Comparison of ENCODE assay signal across 15 cellular contexts in genomic region chr1:22252248-22252647, GRCh38.
DNase-seq lines count a peak whose midpoint lies in the region; ATAC-seq and TF ChIP-seq lines count a peak whose summit lies in the region.
"Had no signal": no experiment of that assay in that cellular context is flagged by ENCODE, and none has a peak within 500 bp of the region (broad histone marks: within the 10 kb centered on the region; RNA-seq: fewer than 3 reads in every experiment).

No MANE protein-coding gene starts in this region.

- H3K4me1 Mint-ChIP-seq in activated naive CD8-positive, alpha-beta T cell treated with anti-CD3 and anti-CD28 coated beads for 36 hours: no peaks in the 10 kb centered on the region
- peaks cover 5% of the 10 kb centered on the region for H3K4me1 Mint-ChIP-seq in stimulated activated memory B cell treated with anti-CD40 and anti-IgM and Interleukin-4, amounts not matched to agents 10 μg/mL and 1 μg/mL and 100 μg/mL, for 72 hours

- no peaks in the 10 kb centered on the region for H3K9me2 ChIP-seq in PC-9 (ENCODE audit: insufficient read depth)

- TF ChIP-seq CTCF in PC-9 (conservative IDR thresholded peaks at IDR 0.05): no peak

- H3K4me3 ChIP-seq in BLaER1 treated with 17β-estradiol and CSF1 and Interleukin-3, amounts not matched to agents 10 nM and 100 nM: no peak overlapping the region
- no peak overlapping the region for H3K4me3 ChIP-seq in H7 (ENCODE audit: insufficient read depth, low read depth, low read length)
- no peak overlapping the region for H3K4me3 ChIP-seq in PC-9
- H3K4me3 ChIP-seq: A549, HAP-1 had no signal

- POLR2A ChIA-PET in PC-9 (lab: Charles Lee; ENCODE audit: unreplicated experiment): no interaction called here

- BruUV-seq in PC-9 (replicated peaks; lab: Mats Ljungman, UMichigan): no TSS peak

- no peak overlapping the region for H3K4me3 Mint-ChIP-seq in activated naive CD8-positive, alpha-beta T cell treated with anti-CD3 and anti-CD28 coated beads for 36 hours
- no peak overlapping the region for H3K4me3 Mint-ChIP-seq in stimulated activated memory B cell treated with anti-CD40 and anti-IgM and Interleukin-4, amounts not matched to agents 10 μg/mL and 1 μg/mL and 100 μg/mL, for 72 hours

- peaks cover 0 to 22% (median 0%) of the 10 kb centered on the region in 11 experiments; a peak in 3 of 22 replicates for H4K20me1 ChIP-seq in BLaER1 treated with 17β-estradiol and CSF1 and Interleukin-3, amounts not matched to agents 10 nM and 100 nM
- H4K20me1 ChIP-seq in PC-9 (ENCODE audit: insufficient read depth): no peaks in the 10 kb centered on the region

- peak overlapping the region in 8 of 11 experiments; percentile 3 to 57 (median 40); a peak in 14 of 22 replicates for H3K4me2 ChIP-seq in BLaER1 treated with 17β-estradiol and CSF1 and Interleukin-3, amounts not matched to agents 10 nM and 100 nM
- no peak overlapping the region for H3K4me2 ChIP-seq in PC-9
- H3K4me2 ChIP-seq: A549 had no signal

- H3F3A ChIP-seq in PC-9 (ENCODE audit: insufficient read depth, low read depth): peaks cover 9% of the 10 kb centered on the region; the same call in 1 of the 2 replicates

- H3K27ac Mint-ChIP-seq in activated naive CD8-positive, alpha-beta T cell treated with anti-CD3 and anti-CD28 coated beads for 36 hours: no peak overlapping the region
- no peak overlapping the region for H3K27ac Mint-ChIP-seq in stimulated activated memory B cell treated with anti-CD40 and anti-IgM and Interleukin-4, amounts not matched to agents 10 μg/mL and 1 μg/mL and 100 μg/mL, for 72 hours

- no peak overlapping the region for H2AFZ ChIP-seq in PC-9

- H3K27ac ChIP-seq in BLaER1 treated with 17β-estradiol and CSF1 and Interleukin-3, amounts not matched to agents 10 nM and 100 nM: no peak overlapping the region
- peak overlapping the region; percentile 18; the same call in 1 of the 2 replicates for H3K27ac ChIP-seq in PC-9
- H3K27ac ChIP-seq: HL-60 had no signal

- no peaks in the 10 kb centered on the region for H3K36me3 ChIP-seq in BLaER1 treated with 17β-estradiol and CSF1 and Interleukin-3, amounts not matched to agents 10 nM and 100 nM
- H3K36me3 ChIP-seq in H7 (replicated peaks; ENCODE audit: control insufficient read depth, insufficient read depth, low read length): no peaks in the 10 kb centered on the region
- no peaks in the 10 kb centered on the region for H3K36me3 ChIP-seq in PC-9 (ENCODE audit: low read depth)
- H3K36me3 ChIP-seq: HAP-1 had no signal

- no peaks in the 10 kb centered on the region for H3K9me3 ChIP-seq in BLaER1 treated with 17β-estradiol and CSF1 and Interleukin-3, amounts not matched to agents 10 nM and 100 nM (replicated peaks in 1 of 11)
- no peaks in the 10 kb centered on the region for H3K9me3 ChIP-seq in PC-9 (ENCODE audit: insufficient read depth, low read depth)
- H3K9me3 ChIP-seq: A549, HAP-1 had no signal

- peaks cover 0 to 15% (median 9%) of the 10 kb centered on the region in 10 experiments; a peak in 11 of 20 replicates for H3K4me1 ChIP-seq in BLaER1 treated with 17β-estradiol and CSF1 and Interleukin-3, amounts not matched to agents 10 nM and 100 nM
- peaks cover 47% of the 10 kb centered on the region for H3K4me1 ChIP-seq in PC-9 (replicated peaks; ENCODE audit: insufficient read depth)
- H3K4me1 ChIP-seq: HAP-1 had no signal

- intact Hi-C loops in PC-9 (cut with micrococcal nuclease; ENCODE audit: unreplicated experiment): no loop called here

- CTCF ChIA-PET in PC-9 (lab: Charles Lee): no interaction called here

- no peak overlapping the region for H3K9ac ChIP-seq in BLaER1 treated with 17β-estradiol and CSF1 and Interleukin-3, amounts not matched to agents 10 nM and 100 nM

- H3K79me2 ChIP-seq in PC-9 (ENCODE audit: low read depth): no peaks in the 10 kb centered on the region

- peaks cover 9% of the 10 kb centered on the region for H3K27me3 Mint-ChIP-seq in activated naive CD8-positive, alpha-beta T cell treated with anti-CD3 and anti-CD28 coated beads for 36 hours
- peaks cover 93% of the 10 kb centered on the region for H3K27me3 Mint-ChIP-seq in stimulated activated memory B cell treated with anti-CD40 and anti-IgM and Interleukin-4, amounts not matched to agents 10 μg/mL and 1 μg/mL and 100 μg/mL, for 72 hours

- H3K27me3 ChIP-seq in BLaER1 treated with 17β-estradiol and CSF1 and Interleukin-3, amounts not matched to agents 10 nM and 100 nM: no peaks in the 10 kb centered on the region
- H3K27me3 ChIP-seq in H7 (ENCODE audit: control insufficient read depth, insufficient read depth, low read length) (peaks cover 3% of the 10 kb centered on the region), PC-9 (ENCODE audit: insufficient read depth, low read depth) (no peaks in the 10 kb centered on the region)

- no peaks in the 10 kb centered on the region for H3K9me3 Mint-ChIP-seq in activated naive CD8-positive, alpha-beta T cell treated with anti-CD3 and anti-CD28 coated beads for 36 hours
- H3K9me3 Mint-ChIP-seq in stimulated activated memory B cell treated with anti-CD40 and anti-IgM and Interleukin-4, amounts not matched to agents 10 μg/mL and 1 μg/mL and 100 μg/mL, for 72 hours: no peaks in the 10 kb centered on the region

- ATAC-seq in stimulated activated memory B cell treated with anti-CD40 and anti-IgM and Interleukin-4, amounts not matched to agents 10 μg/mL and 1 μg/mL and 100 μg/mL, for 72 hours: no peak
- ATAC-seq: A549 had no signal

- DNase-seq in H7 (peak; percentile 89), PC-9 (no peak), iPS-NIHi11 (ENCODE audit: low spot score) (peak; percentile 61), NOMO-1 (lab: John Stamatoyannopoulos, UW; ENCODE audit: unreplicated experiment in 2 of 2) (no peak)
- DNase-seq in activated naive CD8-positive, alpha-beta T cell treated with anti-CD3 and anti-CD28 coated beads for 36 hours: no peak
- DNase-seq in activated CD4-positive, CD25-positive, alpha-beta regulatory T cell treated with anti-CD3 and anti-CD28 coated beads, Interleukin-2, amount 50 U/mL, for 72 hours: no peak
- DNase-seq: COR-L47, DMS153, NCI-H2029, NCI-H526 had no signal

- no peaks in the 10 kb centered on the region for H3K36me3 Mint-ChIP-seq in activated naive CD8-positive, alpha-beta T cell treated with anti-CD3 and anti-CD28 coated beads for 36 hours
- no peaks in the 10 kb centered on the region for H3K36me3 Mint-ChIP-seq in stimulated activated memory B cell treated with anti-CD40 and anti-IgM and Interleukin-4, amounts not matched to agents 10 μg/mL and 1 μg/mL and 100 μg/mL, for 72 hours

Comparison
In these comparisons a context has a peak if more than half of its experiments do, and no peak if none do; other contexts are left out.
1. DNase-seq: peak in H7 (single experiment) and iPS-NIHi11 (single experiment); none in PC-9 (0 of 2), activated naive CD8-positive, alpha-beta T cell treated with anti-CD3 and anti-CD28 coated beads for 36 hours (single experiment), NOMO-1 (0 of 2) and activated CD4-positive, CD25-positive, alpha-beta regulatory T cell treated with anti-CD3 and anti-CD28 coated beads, Interleukin-2, amount 50 U/mL, for 72 hours (single experiment).